Comparison of ENCODE assay signal across 20 cellular contexts in genomic region chr2:22944141-22944540, GRCh38.
"Had no signal": no experiment of that assay in that cellular context is flagged by ENCODE, and none has a peak within 500 bp of the region (broad histone marks: within the 10 kb centered on the region; RNA-seq: fewer than 3 reads in every experiment).

No MANE protein-coding gene starts in this region.

- ATAC-seq: K562 had no signal

- H3K4me2 ChIP-seq: KMS-11 had no signal

- DNase-seq: Kasumi-1, MM.1S, NCI-H1092 treated with DMSO at 0.1 percent for 48 hours, NCI-H1436, NCI-H187, NCI-H2029, NCI-H2081 treated with DMSO at 0.1 percent for 48 hours, NCI-H2171, NCI-H226, NCI-H446, NCI-H510A, NCI-H524 treated with DMSO at 0.1 percent for 48 hours, NCI-H69, NCI-H774, RPMI8226, SHP77 treated with DMSO at 0.1 percent for 48 hours, SJCRH30 had no signal

- H3K4me3 ChIP-seq: K562, SJCRH30 had no signal

- H3K4me1 ChIP-seq: SJCRH30 had no signal

- H3K27me3 ChIP-seq: SJCRH30 had no signal

- H3K36me3 ChIP-seq: SJCRH30 had no signal

- H3K9ac ChIP-seq: KMS-11 had no signal

- H3K9me3 ChIP-seq: SJCRH30 had no signal

- H3K27ac ChIP-seq: HL-60, KMS-11, SJCRH30 had no signal
